16 cellular contexts compared by ENCODE assay signal in the genomic region with DNA sequence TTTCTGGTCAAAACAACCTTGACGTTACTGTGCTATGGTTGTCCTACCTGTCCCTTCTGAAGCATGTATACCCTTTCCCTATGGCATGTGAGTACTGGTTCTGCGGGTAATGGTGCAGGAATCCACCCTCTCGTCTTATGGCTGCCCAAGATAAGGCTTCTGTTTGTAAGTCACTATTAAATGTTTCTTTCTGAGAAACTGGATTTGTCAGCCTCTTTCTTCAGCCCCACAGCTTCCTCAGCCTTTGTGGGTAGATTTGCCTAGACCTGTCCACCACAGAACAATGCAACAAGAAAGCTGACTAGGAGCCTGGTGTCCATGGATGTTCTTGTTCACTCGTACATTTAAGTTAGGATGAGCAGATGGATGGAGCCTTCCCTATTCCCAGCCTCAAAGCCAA.
"Had no signal": no experiment of that assay in that cellular context is flagged by ENCODE, and none has a peak within 500 bp of the region (broad histone marks: within the 10 kb centered on the region; RNA-seq: fewer than 3 reads in every experiment).

No MANE protein-coding gene starts in this region.

- DNase-seq: effector memory CD8-positive, alpha-beta T cell; erythroblast; gastrocnemius medialis; heart right ventricle; hypothalamus; natural killer cell; posterior cingulate gyrus; stimulated activated CD4-positive, alpha-beta T cell treated with anti-CD3 and anti-CD28 coated beads, Interleukin-2, amount 100 ng/mL, for 24 hours; stimulated activated CD4-positive, alpha-beta T cell treated with anti-CD3 and anti-CD28 coated beads, Interleukin-4, amount 100 ng/mL, for 4 hours; stimulated activated naive B cell treated with anti-CD40 and anti-IgM and Interleukin-4, amounts not matched to agents 10 μg/mL and 1 μg/mL and 100 μg/mL, for 72 hours; stimulated activated naive CD8-positive, alpha-beta T cell treated with anti-CD3 and anti-CD28 coated beads, Interleukin-15, amount 100 ng/mL, for 72 hours; substantia nigra; transverse colon had no signal

- H3K27ac ChIP-seq: gastrocnemius medialis, heart right ventricle, thoracic aorta, transverse colon had no signal

- ATAC-seq: effector memory CD8-positive, alpha-beta T cell; gastrocnemius medialis; heart right ventricle; left lobe of liver; natural killer cell; sciatic nerve; stimulated activated naive B cell treated with anti-CD40 and anti-IgM and Interleukin-4, amounts not matched to agents 10 μg/mL and 1 μg/mL and 100 μg/mL, for 72 hours; stimulated activated naive CD8-positive, alpha-beta T cell treated with anti-CD3 and anti-CD28 coated beads, Interleukin-15, amount 100 ng/mL, for 72 hours had no signal

- H3K9me3 ChIP-seq: gastrocnemius medialis, heart right ventricle, thoracic aorta, transverse colon had no signal

- H3K4me3 ChIP-seq: gastrocnemius medialis, heart right ventricle, thoracic aorta, transverse colon had no signal

- H3K4me1 ChIP-seq: gastrocnemius medialis, heart right ventricle had no signal

- H3K27me3 ChIP-seq: gastrocnemius medialis, transverse colon had no signal

- H3K36me3 ChIP-seq: gastrocnemius medialis, heart right ventricle, thoracic aorta, transverse colon had no signal
